Comparison of ENCODE assay signal across 1 cellular context in genomic region chr14:73661872-73662271, GRCh38.
TF ChIP-seq lines count a peak whose summit lies in the region.

No MANE protein-coding gene starts in this region.

TF ChIP-seq in IMR-90, 13 proteins besides CTCF, POLR2A, EP300 and RAD21:
- no peak for TF ChIP-seq RCOR1 (IDR thresholded peaks at IDR 0.05; ENCODE audit: insufficient replicate concordance, low read length)
- TF ChIP-seq CHD1 (IDR thresholded peaks at IDR 0.05; ENCODE audit: low read depth, low read length) = no peak
- TF ChIP-seq MXI1 (IDR thresholded peaks at IDR 0.05; ENCODE audit: borderline replicate concordance, low read depth, low read length) = no peak
- TF ChIP-seq USF2 (IDR thresholded peaks at IDR 0.05; ENCODE audit: low read depth, low read length) = no peak
- no peak for TF ChIP-seq ELK1 (IDR thresholded peaks at IDR 0.05; ENCODE audit: borderline replicate concordance, low read depth, low read length)
- TF ChIP-seq RFX5 (IDR thresholded peaks at IDR 0.05; ENCODE audit: low read depth, low read length) = no peak
- TF ChIP-seq NFE2L2 (IDR thresholded peaks at IDR 0.05; ENCODE audit: low read depth, low read length) = no peak
- no peak for TF ChIP-seq MAZ (IDR thresholded peaks at IDR 0.05; ENCODE audit: borderline replicate concordance, low read depth, low read length)
- TF ChIP-seq CEBPB (IDR thresholded peaks at IDR 0.05; ENCODE audit: low read depth, low read length) = no peak
- no peak for TF ChIP-seq FOS (IDR thresholded peaks at IDR 0.05; ENCODE audit: low read depth, low read length)
- no peak for TF ChIP-seq MAFK (IDR thresholded peaks at IDR 0.05; ENCODE audit: low read depth, low read length)
- TF ChIP-seq BHLHE40 (IDR thresholded peaks at IDR 0.05; ENCODE audit: low read depth, low read length) = no peak
- no peak for TF ChIP-seq SMC3 (IDR thresholded peaks at IDR 0.05; ENCODE audit: low read depth, low read length)
